Comparison of ENCODE assay signal across 26 cellular contexts in genomic region chr2:71891155-71891554, GRCh38.
A peak's percentile ranks its signal among the peaks of the same experiment; 100 is the strongest.
DNase-seq lines count a peak whose midpoint lies in the region; ATAC-seq and TF ChIP-seq lines count a peak whose summit lies in the region.
"Had no signal": no experiment of that assay in that cellular context is flagged by ENCODE, and none has a peak within 500 bp of the region (broad histone marks: within the 10 kb centered on the region; RNA-seq: fewer than 3 reads in every experiment).

No MANE protein-coding gene starts in this region.

- no peak for ATAC-seq in activated CD8-positive, alpha-beta memory T cell treated with anti-CD3 and anti-CD28 coated beads, Interleukin-2, amount 10 ng/mL, durations not matched to agents 7 days and 5 days
- ATAC-seq: GM12878, HepG2 had no signal

- H3K9me3 ChIP-seq in vagina: no peaks in the 10 kb centered on the region

- no peaks in the 10 kb centered on the region for H3K36me3 ChIP-seq in vagina

- TF ChIP-seq CTCF in coronary artery (IDR thresholded peaks at IDR 0.05) (no peak), lower leg skin (IDR thresholded peaks at IDR 0.05) (no peak), vagina (IDR thresholded peaks at IDR 0.05) (no peak), foreskin fibroblast (IDR thresholded peaks at IDR 0.05; ENCODE audit: low read depth, low read length) (no peak)

- no peak overlapping the region for H3K4me3 Mint-ChIP-seq in activated CD8-positive, alpha-beta memory T cell treated with anti-CD3 and anti-CD28 coated beads, Interleukin-2, amount 10 ng/mL, durations not matched to agents 7 days and 5 days
- H3K4me3 Mint-ChIP-seq: CD4-positive, alpha-beta memory T cell; H9 had no signal

- peaks cover 4% of the 10 kb centered on the region for H3K27me3 Mint-ChIP-seq in activated CD8-positive, alpha-beta memory T cell treated with anti-CD3 and anti-CD28 coated beads, Interleukin-2, amount 10 ng/mL, durations not matched to agents 7 days and 5 days

- 80 to 91% methylated on average over 5 of the region's 5 CpGs for WGBS in lower leg skin, 2 donors

- H3K4me1 Mint-ChIP-seq in activated CD8-positive, alpha-beta memory T cell treated with anti-CD3 and anti-CD28 coated beads, Interleukin-2, amount 10 ng/mL, durations not matched to agents 7 days and 5 days: no peaks in the 10 kb centered on the region
- H3K4me1 Mint-ChIP-seq: CD4-positive, alpha-beta memory T cell; H9 had no signal

- no peaks in the 10 kb centered on the region for H3K9me3 Mint-ChIP-seq in activated CD8-positive, alpha-beta memory T cell treated with anti-CD3 and anti-CD28 coated beads, Interleukin-2, amount 10 ng/mL, durations not matched to agents 7 days and 5 days (ENCODE audit: low read depth)
- H3K9me3 Mint-ChIP-seq: H9 had no signal

- intact Hi-C loops in lower leg skin (cut with DNase I; ENCODE audit: low total_unique reads): no loop called here
- intact Hi-C loops in vagina (cut with DNase I): no loop called here

- CTCF ChIA-PET in activated CD8-positive, alpha-beta memory T cell treated with anti-CD3 and anti-CD28 coated beads, Interleukin-2, amount 10 ng/mL, durations not matched to agents 7 days and 5 days (lab: Charles Lee): no interaction called here

- DNase-seq in activated CD8-positive, alpha-beta memory T cell treated with anti-CD3 and anti-CD28 coated beads, Interleukin-2, amount 10 ng/mL, durations not matched to agents 7 days and 5 days: peak; percentile 27
- no peak for DNase-seq in activated CD8-positive, alpha-beta memory T cell treated with anti-CD3 and anti-CD28 coated beads, Interleukin-2, amount 50 U/mL, for 4 hours
- DNase-seq in coronary artery (ENCODE audit: low spot score) (peak; percentile 46), lower leg skin (ENCODE audit: low spot score in 2 of 2) (peak; percentile 10 to 74), vagina (ENCODE audit: extremely low spot score in 2 of 2) (peak; percentile 58 to 81), medulla oblongata (ENCODE audit: extremely low spot score) (no peak), foreskin fibroblast (no peak)
- DNase-seq: C1 segment of cervical spinal cord; CD4-positive, alpha-beta memory T cell; COR-L47; DMS53; GM23248; H9; Karpas-422; NCI-H1092; NCI-H1417 treated with DMSO at 0.1 percent for 48 hours; NCI-H1694 treated with DMSO at 0.1 percent for 48 hours; NCI-H2081 treated with DMSO at 0.1 percent for 48 hours; NCI-H2171; NCI-H226; NCI-H510A; NCI-H69; RPMI8226; SHP77 treated with DMSO at 0.1 percent for 48 hours had no signal

- H3K27ac ChIP-seq in coronary artery (no peak overlapping the region), vagina (no peak overlapping the region)

- H3K27ac Mint-ChIP-seq in activated CD8-positive, alpha-beta memory T cell treated with anti-CD3 and anti-CD28 coated beads, Interleukin-2, amount 10 ng/mL, durations not matched to agents 7 days and 5 days: no peak overlapping the region
- H3K27ac Mint-ChIP-seq: CD4-positive, alpha-beta memory T cell; H9 had no signal

- H3K27me3 ChIP-seq in vagina: no peaks in the 10 kb centered on the region

- H3K4me1 ChIP-seq in vagina: no peaks in the 10 kb centered on the region

- no peaks in the 10 kb centered on the region for H3K36me3 Mint-ChIP-seq in activated CD8-positive, alpha-beta memory T cell treated with anti-CD3 and anti-CD28 coated beads, Interleukin-2, amount 10 ng/mL, durations not matched to agents 7 days and 5 days
- H3K36me3 Mint-ChIP-seq: CD4-positive, alpha-beta memory T cell had no signal

- H3K4me3 ChIP-seq in coronary artery: no peak overlapping the region
- H3K4me3 ChIP-seq in lower leg skin (ENCODE audit: low read depth, poor library complexity, severe bottlenecking): no peak overlapping the region
- H3K4me3 ChIP-seq in vagina: no peak overlapping the region
- H3K4me3 ChIP-seq in foreskin fibroblast (ENCODE audit: low read depth in 1 of 2, low read length in 2 of 2): no peak overlapping the region
- H3K4me3 ChIP-seq: GM12878, GM23248 had no signal

- TF ChIP-seq POLR2A in lower leg skin (IDR thresholded peaks at IDR 0.05) (no peak), vagina (IDR thresholded peaks at IDR 0.05) (no peak)

Comparison
In these comparisons a context has a peak if more than half of its experiments do, and no peak if none do; other contexts are left out.
1. DNase-seq: peak in activated CD8-positive, alpha-beta memory T cell treated with anti-CD3 and anti-CD28 coated beads, Interleukin-2, amount 10 ng/mL, durations not matched to agents 7 days and 5 days (single experiment), coronary artery (single experiment), lower leg skin (2 of 2) and vagina (2 of 2); none in activated CD8-positive, alpha-beta memory T cell treated with anti-CD3 and anti-CD28 coated beads, Interleukin-2, amount 50 U/mL, for 4 hours (single experiment), medulla oblongata (single experiment) and foreskin fibroblast (0 of 2).